In the genomic region with DNA sequence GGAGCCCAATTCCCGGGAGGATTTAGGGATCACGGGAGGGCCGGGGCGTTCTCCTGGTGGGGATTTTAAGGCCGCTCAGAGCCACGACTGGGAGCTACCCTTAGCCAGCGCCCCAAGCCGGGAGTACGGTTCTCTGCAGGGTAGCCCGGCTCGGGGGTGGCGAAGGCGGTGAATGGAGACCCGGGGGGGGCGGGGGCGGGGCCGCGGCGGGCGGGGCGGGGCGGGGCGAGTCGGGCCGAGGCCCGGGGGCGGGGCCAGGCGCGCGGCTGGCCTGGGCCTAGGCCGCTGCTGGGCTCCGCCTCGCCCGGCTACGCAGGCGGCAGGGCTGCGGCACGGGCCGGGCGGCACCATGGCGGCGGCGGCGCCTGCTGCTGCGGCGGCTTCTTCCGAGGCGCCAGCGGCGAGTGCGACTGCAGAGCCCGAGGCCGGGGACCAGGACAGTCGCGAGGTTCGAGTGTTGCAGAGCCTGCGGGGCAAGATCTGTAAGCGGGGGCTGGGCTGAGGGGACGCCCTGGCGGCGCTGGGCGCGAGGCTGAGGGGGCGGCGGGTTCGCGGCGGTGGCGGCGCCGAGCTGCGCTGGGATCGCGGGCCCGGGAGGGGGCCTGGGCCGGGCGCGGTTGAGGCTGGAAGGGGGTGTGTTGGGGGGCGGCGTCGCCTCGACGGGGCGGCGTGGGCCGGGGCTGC, we compare ENCODE assay signal across 8 cellular contexts. TPM values are rescaled to one million over a fixed set of nuclear protein-coding genes. Genes with fewer than 3 reads are reported as not detected.
DNase-seq lines count a peak whose midpoint lies in the region; ATAC-seq and TF ChIP-seq lines count a peak whose summit lies in the region.

A gene with protein sequence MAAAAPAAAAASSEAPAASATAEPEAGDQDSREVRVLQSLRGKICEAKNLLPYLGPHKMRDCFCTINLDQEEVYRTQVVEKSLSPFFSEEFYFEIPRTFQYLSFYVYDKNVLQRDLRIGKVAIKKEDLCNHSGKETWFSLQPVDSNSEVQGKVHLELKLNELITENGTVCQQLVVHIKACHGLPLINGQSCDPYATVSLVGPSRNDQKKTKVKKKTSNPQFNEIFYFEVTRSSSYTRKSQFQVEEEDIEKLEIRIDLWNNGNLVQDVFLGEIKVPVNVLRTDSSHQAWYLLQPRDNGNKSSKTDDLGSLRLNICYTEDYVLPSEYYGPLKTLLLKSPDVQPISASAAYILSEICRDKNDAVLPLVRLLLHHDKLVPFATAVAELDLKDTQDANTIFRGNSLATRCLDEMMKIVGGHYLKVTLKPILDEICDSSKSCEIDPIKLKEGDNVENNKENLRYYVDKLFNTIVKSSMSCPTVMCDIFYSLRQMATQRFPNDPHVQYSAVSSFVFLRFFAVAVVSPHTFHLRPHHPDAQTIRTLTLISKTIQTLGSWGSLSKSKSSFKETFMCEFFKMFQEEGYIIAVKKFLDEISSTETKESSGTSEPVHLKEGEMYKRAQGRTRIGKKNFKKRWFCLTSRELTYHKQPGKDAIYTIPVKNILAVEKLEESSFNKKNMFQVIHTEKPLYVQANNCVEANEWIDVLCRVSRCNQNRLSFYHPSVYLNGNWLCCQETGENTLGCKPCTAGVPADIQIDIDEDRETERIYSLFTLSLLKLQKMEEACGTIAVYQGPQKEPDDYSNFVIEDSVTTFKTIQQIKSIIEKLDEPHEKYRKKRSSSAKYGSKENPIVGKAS (plus strand): TSS at position 293 of the 684 bp plus-strand sequence. CDS start 57 bp downstream, at position 350.

- TF ChIP-seq POLR2A in right lobe of liver (IDR thresholded peaks at IDR 0.05) = peak; percentile 87

- peak in 13 of 14 donors; percentile 17 to 83 (median 65) for DNase-seq in C1 segment of cervical spinal cord (lab: John Stamatoyannopoulos, UW)
- peak; percentile 87 for DNase-seq in NCI-H69 (lab: John Stamatoyannopoulos, UW)
- peak; percentile 49 to 57 for DNase-seq in activated CD4-positive, alpha-beta T cell treated with anti-CD3 and anti-CD28 coated beads, Interleukin-2, amount 50 U/mL, for 4 hours
- peak; percentile 71 to 76 (median 74) for DNase-seq in right lobe of liver
- peak; percentile 69 to 70 for DNase-seq in stimulated activated CD4-positive, alpha-beta T cell treated with anti-CD3 and anti-CD28 coated beads, Interleukin-4, amount 100 ng/mL, for 4 hours

- no peaks in the 10 kb centered on the region for H3K27me3 ChIP-seq in duodenal mucosa (ENCODE audit: control insufficient read depth in 1 of 2, insufficient read depth in 2 of 2, low read length in 2 of 2)
- no peaks in the 10 kb centered on the region for H3K27me3 ChIP-seq in right lobe of liver

- H3K4me3 ChIP-seq in duodenal mucosa (ENCODE audit: low read depth in 1 of 2, low read length in 2 of 2) (peak within 1 kb of the TSS; percentile 70 to 78), right lobe of liver (peak within 1 kb of the TSS; percentile 66 to 81 (median 74))

- H3K9me3 ChIP-seq in duodenal mucosa (ENCODE audit: control insufficient read depth in 1 of 2, low read length in 2 of 2) (no peaks in the 10 kb centered on the region), right lobe of liver (no peaks in the 10 kb centered on the region)

- no CpG with 5 or more reads among the region's 86 CpGs for WGBS in right lobe of liver (ENCODE audit: insufficient coverage, low coverage, low lambda C conversion rate, missing lambda C conversion rate)

- H3K4me1 ChIP-seq in duodenal mucosa (ENCODE audit: control insufficient read depth in 1 of 2, insufficient read depth in 2 of 2, low read length in 2 of 2) = peaks cover 18 to 26% of the 10 kb centered on the region in 2 donors
- H3K4me1 ChIP-seq in right lobe of liver = peaks cover 0 to 5% (median 0%) of the 10 kb centered on the region in 4 donors

- peak within 1 kb of the TSS; percentile 96 for H3K27ac ChIP-seq in duodenal mucosa (ENCODE audit: low read depth, low read length)
- H3K27ac ChIP-seq in right lobe of liver = peak within 1 kb of the TSS; percentile 75 to 87 (median 83)

- ATAC-seq in GM19324 (IDR thresholded peaks at IDR 0.05; ENCODE audit: low FRiP score, unreplicated experiment) = peak; percentile 73
- ATAC-seq in HG03460 (IDR thresholded peaks at IDR 0.05; ENCODE audit: unreplicated experiment) = peak; percentile 62
- peak; percentile 81 to 91 (median 88) for ATAC-seq in right lobe of liver

- H3K9ac ChIP-seq in duodenal mucosa (ENCODE audit: low read depth in 1 of 2, low read length in 2 of 2) = peak within 1 kb of the TSS; percentile 65 to 74

- TF ChIP-seq CTCF in right lobe of liver (IDR thresholded peaks at IDR 0.05) = no peak

- no peaks in the 10 kb centered on the region for H3K36me3 ChIP-seq in duodenal mucosa (ENCODE audit: control insufficient read depth in 1 of 2, insufficient read depth in 2 of 2, low read length in 2 of 2)
- no peaks in the 10 kb centered on the region for H3K36me3 ChIP-seq in right lobe of liver

- intact Hi-C loops in right lobe of liver (cut with DNase I) = no loop called here

RNA-seq across cellular contexts. Expression of the gene that starts here (rescaled TPM):
- total RNA-seq in right lobe of liver = 1 to 10 TPM; 3.5 to 7.9 (median 5.5) TPM

Comparison
In these comparisons a context has a peak if more than half of its experiments do, and no peak if none do; other contexts are left out.
1. Peak in every context shown above with its lines: DNase-seq, ATAC-seq, H3K4me3 ChIP-seq and H3K27ac ChIP-seq.